In genomic region chr16:2867987-2868789, GRCh38 we compare ENCODE assay signal across 8 cellular contexts. TPM values are rescaled to one million over a fixed set of nuclear protein-coding genes. Genes with fewer than 3 reads are reported as not detected.
DNase-seq lines count a peak whose midpoint lies in the region; ATAC-seq and TF ChIP-seq lines count a peak whose summit lies in the region.

No MANE protein-coding gene starts in this region.

- H3K36me3 Mint-ChIP-seq in endodermal cell (ENCODE audit: low read depth), result no peaks in the 10 kb centered on the region

- no peaks in the 10 kb centered on the region for H3K4me1 ChIP-seq in endodermal cell (ENCODE audit: control insufficient read depth, insufficient read depth, low read length)

- H3K4me1 Mint-ChIP-seq in endodermal cell, result no peaks in the 10 kb centered on the region

- peak; percentile 99 for TF ChIP-seq CTCF in endodermal cell (conservative IDR thresholded peaks at IDR 0.05)

- peak overlapping the region; percentile 69 for H3K4me3 Mint-ChIP-seq in endodermal cell

- peaks cover 56% of the 10 kb centered on the region for H3K27me3 ChIP-seq in endodermal cell (ENCODE audit: control insufficient read depth, insufficient read depth, low read length, poor library complexity, severe bottlenecking)

- H3K27ac Mint-ChIP-seq in endodermal cell, result peak overlapping the region; percentile 88

- no peaks in the 10 kb centered on the region for H3K36me3 ChIP-seq in endodermal cell (ENCODE audit: control insufficient read depth, insufficient read depth, low read length)

- no peak overlapping the region for H3K27ac ChIP-seq in endodermal cell (ENCODE audit: low read depth, low read length)

- peak overlapping the region; percentile 20 for H3K9ac ChIP-seq in endodermal cell (ENCODE audit: extremely low read depth, low read length, poor library complexity, severe bottlenecking)

- H3K9me3 Mint-ChIP-seq in endodermal cell, result no peaks in the 10 kb centered on the region

- H3K27me3 Mint-ChIP-seq in endodermal cell (ENCODE audit: insufficient read depth), result peaks cover 67% of the 10 kb centered on the region

- peak overlapping the region; percentile 77 for H3K4me3 ChIP-seq in endodermal cell (ENCODE audit: low read length)

- no peaks in the 10 kb centered on the region for H3K9me3 ChIP-seq in endodermal cell (ENCODE audit: control insufficient read depth, low read length)

- WGBS in endodermal cell (ENCODE audit: insufficient coverage in 1 of 2, insufficient read length in 1 of 2), 2 experiments, result 1 to 2% methylated on average over 39 to 44 of the region's 45 CpGs

- ATAC-seq in GM19467 (IDR thresholded peaks at IDR 0.05; ENCODE audit: unreplicated experiment), result peak; percentile 84

- DNase-seq in COLO668 (lab: John Stamatoyannopoulos, UW; ENCODE audit: unreplicated experiment) (peak; percentile 93), HT1080 (ENCODE audit: low read depth) (peak; percentile 94), NOMO-1 treated with DMSO at 0.1 percent for 48 hours (lab: John Stamatoyannopoulos, UW; ENCODE audit: unreplicated experiment) (peak; percentile 93), endodermal cell (peak; percentile 99), mesenteric fat pad (ENCODE audit: low spot score) (peak; percentile 98)
- DNase-seq in activated CD8-positive, alpha-beta memory T cell treated with anti-CD3 and anti-CD28 coated beads, Interleukin-2, amount 50 U/mL, for 1 hour (ENCODE audit: extremely low read depth), result peak; percentile 81
- peak; percentile 94 for DNase-seq in stimulated activated CD8-positive, alpha-beta memory T cell treated with anti-CD3 and anti-CD28 coated beads, Interleukin-15, amount 100 ng/mL, for 1 hour (ENCODE audit: low read depth)

RNA-seq across cellular contexts. Expression of gene PRSS22, which starts 10.2 kb away (rescaled TPM):
- not detected in 2 replicates for total RNA-seq in HT1080 (2014; rRNA removed; shearing (Covaris generic))
- polyA plus RNA-seq in HT1080 (2015; cell fraction: cytosol; rRNA removed), result not detected in 2 replicates
- not detected in 2 replicates for polyA plus RNA-seq in HT1080 (2015; cell fraction: nucleus; rRNA removed)
- 1 to 10 TPM; 5.0 to 6.2 TPM for total RNA-seq in endodermal cell
- polyA plus RNA-seq in endodermal cell (2013, experiment 1 of 2), result 0.57 TPM
- polyA plus RNA-seq in endodermal cell (2013, experiment 2 of 2), result not detected
- not detected for total RNA-seq in mesenteric fat pad

RNA-seq across cellular contexts. Expression of gene FLYWCH2, which starts 14.8 kb away (rescaled TPM):
- total RNA-seq in HT1080 (2014; rRNA removed; shearing (Covaris generic)), result 33.2 and 34.5 TPM in 2 replicates
- 36.5 and 37.2 TPM in 2 replicates for polyA plus RNA-seq in HT1080 (2015; cell fraction: cytosol; rRNA removed)
- polyA plus RNA-seq in HT1080 (2015; cell fraction: nucleus; rRNA removed), result 16.8 and 17.2 TPM in 2 replicates
- total RNA-seq in endodermal cell (10 to 100 TPM; 30.9 to 35.5 TPM), mesenteric fat pad (21.5 TPM)
- polyA plus RNA-seq in endodermal cell (2013, experiment 1 of 2), result 17.2 TPM
- 16.3 TPM for polyA plus RNA-seq in endodermal cell (2013, experiment 2 of 2)

RNA-seq across cellular contexts. Expression of gene ZG16B, which starts 38.1 kb away (rescaled TPM):
- 0.20 and 0.47 TPM in 2 replicates for total RNA-seq in HT1080 (2014; rRNA removed; shearing (Covaris generic))
- 0.25 TPM in 1 of 2 replicates, not detected in the other for polyA plus RNA-seq in HT1080 (2015; cell fraction: cytosol; rRNA removed)
- polyA plus RNA-seq in HT1080 (2015; cell fraction: nucleus; rRNA removed), result 0.19 and 0.48 TPM in 2 replicates
- total RNA-seq in endodermal cell, result not detected
- polyA plus RNA-seq in endodermal cell (2013, experiment 1 of 2), result not detected
- polyA plus RNA-seq in endodermal cell (2013, experiment 2 of 2), result not detected
- total RNA-seq in mesenteric fat pad, result not detected

RNA-seq across cellular contexts. Expression of gene FLYWCH1, which starts 43.5 kb away (rescaled TPM):
- 21.0 and 25.8 TPM in 2 replicates for total RNA-seq in HT1080 (2014; rRNA removed; shearing (Covaris generic))
- 23.0 and 29.1 TPM in 2 replicates for polyA plus RNA-seq in HT1080 (2015; cell fraction: cytosol; rRNA removed)
- polyA plus RNA-seq in HT1080 (2015; cell fraction: nucleus; rRNA removed), result 117 and 143 TPM in 2 replicates
- total RNA-seq in endodermal cell (10 to 100 TPM; 20.5 to 33.6 TPM), mesenteric fat pad (32.0 TPM)
- polyA plus RNA-seq in endodermal cell (2013, experiment 1 of 2), result 16.4 TPM
- 17.2 TPM for polyA plus RNA-seq in endodermal cell (2013, experiment 2 of 2)

RNA-seq across cellular contexts. Expression of gene PRSS21, which starts 51.2 kb away (rescaled TPM):
- not detected in 2 replicates for total RNA-seq in HT1080 (2014; rRNA removed; shearing (Covaris generic))
- polyA plus RNA-seq in HT1080 (2015; cell fraction: cytosol; rRNA removed), result not detected in 2 replicates
- polyA plus RNA-seq in HT1080 (2015; cell fraction: nucleus; rRNA removed), result not detected in 2 replicates
- total RNA-seq in endodermal cell, result not detected
- polyA plus RNA-seq in endodermal cell (2013, experiment 1 of 2), result not detected
- polyA plus RNA-seq in endodermal cell (2013, experiment 2 of 2), result not detected
- not detected for total RNA-seq in mesenteric fat pad
